9 cellular contexts compared by ENCODE assay signal in the genomic region with DNA sequence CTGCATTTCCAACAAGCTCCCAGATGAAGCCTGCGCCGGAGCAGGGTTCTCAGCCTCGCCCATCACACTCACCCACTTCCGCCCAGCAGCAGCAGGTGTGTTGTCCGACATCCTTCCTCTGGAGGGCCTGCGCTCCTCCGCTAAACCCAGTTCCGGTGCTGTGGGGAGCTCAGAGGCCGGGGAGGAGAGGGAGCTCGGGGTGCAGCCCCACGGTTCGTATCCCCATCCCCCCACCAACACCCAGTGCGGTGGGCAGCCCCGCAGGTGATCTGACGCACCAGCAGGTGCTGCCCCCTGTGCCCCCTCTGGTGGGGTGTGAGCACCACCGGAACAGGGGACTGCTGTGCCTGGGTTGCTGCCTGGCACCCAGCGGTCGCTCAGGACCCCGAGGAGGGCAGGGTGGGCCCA. TPM values are rescaled to one million over a fixed set of nuclear protein-coding genes. Genes with fewer than 3 reads are reported as not detected.
DNase-seq lines count a peak whose midpoint lies in the region; ATAC-seq lines count a peak whose summit lies in the region.
"Had no signal": no experiment of that assay in that cellular context is flagged by ENCODE, and none has a peak within 500 bp of the region (broad histone marks: within the 10 kb centered on the region; RNA-seq: fewer than 3 reads in every experiment).

No MANE protein-coding gene starts in this region.

- no peaks in the 10 kb centered on the region for H3K9me3 ChIP-seq in CD4-positive, alpha-beta memory T cell (ENCODE audit: control insufficient read depth in 1 of 2, low read length in 2 of 2)
- no peaks in the 10 kb centered on the region for H3K9me3 ChIP-seq in mucosa of stomach (ENCODE audit: control insufficient read depth, low read length)
- H3K9me3 ChIP-seq in SJCRH30 (replicated peaks): no peaks in the 10 kb centered on the region

- H3K4me1 ChIP-seq in CD4-positive, alpha-beta memory T cell (ENCODE audit: insufficient read depth, low read length): peaks cover 59% of the 10 kb centered on the region
- H3K4me1 ChIP-seq in mucosa of stomach (ENCODE audit: control insufficient read depth, insufficient read depth, low read length): peaks cover 44% of the 10 kb centered on the region
- H3K4me1 ChIP-seq in SJCRH30: peaks cover 8% of the 10 kb centered on the region; the same call in 1 of the 2 replicates

- H3K27me3 ChIP-seq in CD4-positive, alpha-beta memory T cell (ENCODE audit: insufficient read depth, low read length): no peaks in the 10 kb centered on the region
- H3K27me3 ChIP-seq in mucosa of stomach (ENCODE audit: control insufficient read depth, insufficient read depth, low read length) (peaks cover 8% of the 10 kb centered on the region), SJCRH30 (peaks cover 42% of the 10 kb centered on the region)

- intact Hi-C loops in CD4-positive, alpha-beta memory T cell (cut with micrococcal nuclease): no loop called here

- peak overlapping the region; percentile 65 to 80 for H3K4me3 ChIP-seq in CD4-positive, alpha-beta memory T cell (ENCODE audit: low read length in 2 of 2)
- H3K4me3 ChIP-seq in mucosa of stomach (ENCODE audit: low read length): no peak overlapping the region
- no peak overlapping the region for H3K4me3 ChIP-seq in SJCRH30

- peaks cover 0 to 9% of the 10 kb centered on the region in 2 donors for H3K36me3 Mint-ChIP-seq in CD4-positive, alpha-beta memory T cell
- no peaks in the 10 kb centered on the region for H3K36me3 Mint-ChIP-seq in IgD-negative memory B cell

- POLR2A ChIA-PET in CD4-positive, alpha-beta memory T cell (lab: Charles Lee; ENCODE audit: partially characterized antibody): interaction anchor here (0.6 to 5.5 kb wide), 24 partner anchors 9 to 371 kb away, joined by 3 to 112 read pairs (median 4); a partner anchor contains a TSS

- no peak for ATAC-seq in HG03469 (IDR thresholded peaks at IDR 0.05; ENCODE audit: unreplicated experiment)

- no peaks in the 10 kb centered on the region for H3K27me3 Mint-ChIP-seq in CD4-positive, alpha-beta memory T cell
- peaks cover 11% of the 10 kb centered on the region for H3K27me3 Mint-ChIP-seq in IgD-negative memory B cell

- peak overlapping the region; percentile 84 to 99 (median 91) for H3K27ac Mint-ChIP-seq in CD4-positive, alpha-beta memory T cell
- peak overlapping the region; percentile 70 to 92 (median 80) for H3K27ac Mint-ChIP-seq in IgD-negative memory B cell

- DNase-seq in CD4-positive, alpha-beta memory T cell: peak; percentile 28 to 69 (median 36)
- DNase-seq in activated CD8-positive, alpha-beta memory T cell treated with anti-CD3 and anti-CD28 coated beads, Interleukin-2, amount 50 U/mL, for 48 hours: peak; percentile 73
- DNase-seq in SJCRH30: no peak
- no peak for DNase-seq in NCI-H1436 treated with DMSO at 0.1 percent for 48 hours (lab: John Stamatoyannopoulos, UW)
- no peak for DNase-seq in NCI-H2227 treated with DMSO at 0.1 percent for 48 hours (lab: John Stamatoyannopoulos, UW)

- peak overlapping the region; percentile 65 for H3K9ac ChIP-seq in mucosa of stomach (ENCODE audit: low read length)

- CTCF ChIA-PET in CD4-positive, alpha-beta memory T cell (lab: Charles Lee; ENCODE audit: partially characterized antibody): interaction anchor here (0.7 to 4.2 kb wide), 12 partner anchors 8 to 371 kb away, joined by 3 to 85 read pairs (median 6); a partner anchor contains a TSS

- H3K36me3 ChIP-seq in CD4-positive, alpha-beta memory T cell (ENCODE audit: insufficient read depth, low read length): no peaks in the 10 kb centered on the region
- H3K36me3 ChIP-seq in mucosa of stomach (ENCODE audit: control insufficient read depth, insufficient read depth, low read length) (no peaks in the 10 kb centered on the region), SJCRH30 (no peaks in the 10 kb centered on the region)

- peak overlapping the region; percentile 84 for H3K27ac ChIP-seq in CD4-positive, alpha-beta memory T cell (ENCODE audit: low read depth, low read length)
- H3K27ac ChIP-seq in SJCRH30: no peak overlapping the region

- H3K4me3 Mint-ChIP-seq in CD4-positive, alpha-beta memory T cell: peak overlapping the region; percentile 78 to 93 (median 87)
- H3K4me3 Mint-ChIP-seq in IgD-negative memory B cell: peak overlapping the region; percentile 74 to 94 (median 84)

- no peaks in the 10 kb centered on the region for H3K9me3 Mint-ChIP-seq in CD4-positive, alpha-beta memory T cell
- H3K9me3 Mint-ChIP-seq in IgD-negative memory B cell: no peaks in the 10 kb centered on the region
- H3K9me3 Mint-ChIP-seq: neural crest cell had no signal

- peaks cover 17 to 55% (median 33%) of the 10 kb centered on the region in 4 donors for H3K4me1 Mint-ChIP-seq in CD4-positive, alpha-beta memory T cell
- peaks cover 15 to 30% (median 27%) of the 10 kb centered on the region in 3 donors for H3K4me1 Mint-ChIP-seq in IgD-negative memory B cell

RNA-seq across cellular contexts. Expression of a gene that starts 3.4 kb away (rescaled TPM):
- total RNA-seq in CD4-positive, alpha-beta memory T cell: 10 to 100 TPM; 11.7 to 13.0 TPM
- polyA plus RNA-seq in CD4-positive, alpha-beta memory T cell: 1 to 10 TPM; 7.2 to 8.6 TPM
- polyA plus RNA-seq in IgD-negative memory B cell: 14.8 TPM
- 28.8 and 32.7 TPM in 2 replicates for total RNA-seq in SJCRH30 (2014; rRNA removed; shearing (Covaris generic))

RNA-seq across cellular contexts. Expression of a gene that starts 24.2 kb away (rescaled TPM):
- total RNA-seq in CD4-positive, alpha-beta memory T cell: 100 to 1,000 TPM; 149 to 151 TPM
- 100 to 1,000 TPM; 131 to 221 TPM for polyA plus RNA-seq in CD4-positive, alpha-beta memory T cell
- 141 TPM for polyA plus RNA-seq in IgD-negative memory B cell
- total RNA-seq in SJCRH30 (2014; rRNA removed; shearing (Covaris generic)): 124 and 145 TPM in 2 replicates

RNA-seq across cellular contexts. Expression of a gene that starts 24.5 kb away (rescaled TPM):
- total RNA-seq in CD4-positive, alpha-beta memory T cell: 10 to 100 TPM; 12.5 to 15.3 TPM
- polyA plus RNA-seq in CD4-positive, alpha-beta memory T cell: 1 to 10 TPM; 1.9 to 2.2 TPM
- polyA plus RNA-seq in IgD-negative memory B cell: 6.7 TPM
- total RNA-seq in SJCRH30 (2014; rRNA removed; shearing (Covaris generic)): 7.5 TPM in 2 replicates

Comparison
In these comparisons a context has a peak if more than half of its experiments do, and no peak if none do; other contexts are left out.
1. DNase-seq: peak in CD4-positive, alpha-beta memory T cell (5 of 5) and activated CD8-positive, alpha-beta memory T cell treated with anti-CD3 and anti-CD28 coated beads, Interleukin-2, amount 50 U/mL, for 48 hours (single experiment); none in SJCRH30 (0 of 2), NCI-H1436 treated with DMSO at 0.1 percent for 48 hours (single experiment) and NCI-H2227 treated with DMSO at 0.1 percent for 48 hours (single experiment).
2. H3K4me3 ChIP-seq: peak in CD4-positive, alpha-beta memory T cell (2 of 2); none in mucosa of stomach (single experiment) and SJCRH30 (single experiment).